ENCODE assay signal across 8 cellular contexts in the genomic region with DNA sequence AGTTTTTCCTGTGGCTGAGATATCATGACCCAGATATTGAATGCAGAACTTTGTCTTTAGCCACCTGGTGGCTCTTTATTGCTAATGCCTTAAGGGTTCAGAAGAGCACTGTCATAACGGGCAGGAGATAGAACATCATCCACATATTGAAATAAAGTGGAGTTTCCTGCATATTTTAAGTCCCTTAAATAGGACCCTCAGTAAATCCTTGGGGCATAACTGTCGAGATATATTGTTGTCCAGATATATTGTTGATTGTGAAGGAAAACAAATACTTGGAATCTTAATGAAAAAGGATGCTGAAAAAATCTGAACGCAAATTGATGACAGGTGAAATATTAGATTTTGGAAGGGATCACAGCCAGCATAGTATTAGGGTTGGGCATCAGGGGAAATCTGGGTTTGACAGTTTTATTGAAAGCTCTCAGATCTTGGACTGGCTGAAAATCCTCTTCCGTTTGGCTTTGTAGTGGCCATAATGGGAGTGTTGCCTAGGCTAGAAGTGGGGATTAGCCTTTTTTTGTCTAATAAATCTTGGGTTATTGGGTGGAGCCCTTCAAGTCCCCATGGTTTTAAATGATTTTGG. TPM values are rescaled to one million over a fixed set of nuclear protein-coding genes. Genes with fewer than 3 reads are reported as not detected.
DNase-seq lines count a peak whose midpoint lies in the region; ATAC-seq and TF ChIP-seq lines count a peak whose summit lies in the region.

No MANE protein-coding gene starts in this region.

- H3K4me1 ChIP-seq in foreskin keratinocyte, result no peaks in the 10 kb centered on the region

- ATAC-seq in GM18511 (IDR thresholded peaks at IDR 0.05; ENCODE audit: unreplicated experiment) (peak; percentile 94), HG02981 (IDR thresholded peaks at IDR 0.05; ENCODE audit: unreplicated experiment) (peak; percentile 87), foreskin keratinocyte (peak; percentile 75)

- no peak overlapping the region for H3K4me3 ChIP-seq in AG09309 (ENCODE audit: control insufficient read depth, low read depth, low read length)

- H3K27ac ChIP-seq in foreskin keratinocyte, result no peak overlapping the region

- TF ChIP-seq CTCF in AG09309 (IDR thresholded peaks at IDR 0.05; ENCODE audit: control insufficient read depth, insufficient read depth, low read depth, low read length, missing control alignments) (peak; percentile 63), foreskin keratinocyte (conservative IDR thresholded peaks at IDR 0.05) (peak; percentile 66)

- peaks cover 93% of the 10 kb centered on the region for H3K27me3 ChIP-seq in foreskin keratinocyte

- DNase-seq in AG09309 (ENCODE audit: low read depth) (peak; percentile 32), RKO (ENCODE audit: low spot score) (peak; percentile 51), foreskin keratinocyte (no peak), NCI-H187 (lab: John Stamatoyannopoulos, UW) (no peak)
- no peak for DNase-seq in stimulated activated CD4-positive, alpha-beta T cell treated with anti-CD3 and anti-CD28 coated beads, Interleukin-15, amount 100 ng/mL, for 24 hours
- DNase-seq in stimulated activated naive CD4-positive, alpha-beta T cell treated with Interleukin-2 at 50 U/mL for 16 hours (lab: John Stamatoyannopoulos, UW), result no peak

RNA-seq across cellular contexts. Expression of gene ZDBF2, which starts 13.9 kb away (rescaled TPM):
- 4.0 and 5.2 TPM in 2 replicates for total RNA-seq in foreskin keratinocyte
- 0.31 and 0.33 TPM in 2 replicates for polyA plus RNA-seq in foreskin keratinocyte

Comparison
In these comparisons a context has a peak if more than half of its experiments do, and no peak if none do; other contexts are left out.
1. DNase-seq: peak in AG09309 (single experiment) and RKO (single experiment); none in foreskin keratinocyte (0 of 2), NCI-H187 (0 of 2), stimulated activated CD4-positive, alpha-beta T cell treated with anti-CD3 and anti-CD28 coated beads, Interleukin-15, amount 100 ng/mL, for 24 hours (single experiment) and stimulated activated naive CD4-positive, alpha-beta T cell treated with Interleukin-2 at 50 U/mL for 16 hours (single experiment).
2. Peak in every context shown above with its lines, with median percentiles within 50 percentile points of each other: ATAC-seq.